In genomic region chr16:79062336-79062735, GRCh38 we compare ENCODE assay signal across 1 cellular context.
TF ChIP-seq lines count a peak whose summit lies in the region.

No MANE protein-coding gene starts in this region.

TF ChIP-seq in HEK293, 187 proteins besides CTCF, POLR2A, EP300 and RAD21 (continued from another document and continues in another):
- no peak for TF ChIP-seq ZNF76 (tag by site-specific recombination; IDR thresholded peaks at IDR 0.05; ENCODE audit: borderline replicate concordance, low read depth)
- TF ChIP-seq ZBTB20 (tag by site-specific recombination; IDR thresholded peaks at IDR 0.05) = no peak
- peak; percentile 73 for TF ChIP-seq ZIC2 (tag by site-specific recombination; IDR thresholded peaks at IDR 0.05)
- TF ChIP-seq ZNF777 (tag by site-specific recombination; IDR thresholded peaks at IDR 0.05; ENCODE audit: borderline replicate concordance) = no peak
- no peak for TF ChIP-seq ZNF112 (tag by site-specific recombination; IDR thresholded peaks at IDR 0.05)
- TF ChIP-seq ZNF221 (tag by site-specific recombination; IDR thresholded peaks at IDR 0.05; ENCODE audit: borderline replicate concordance) = no peak
- TF ChIP-seq SP3 (tag by site-specific recombination; IDR thresholded peaks at IDR 0.05) = no peak
- no peak for TF ChIP-seq ZNF280C (tag by site-specific recombination; IDR thresholded peaks at IDR 0.05)
- TF ChIP-seq ZBTB11 (tag by site-specific recombination; conservative IDR thresholded peaks at IDR 0.05; ENCODE audit: low read depth) = no peak
- no peak for TF ChIP-seq ZNF670 (tag by site-specific recombination; IDR thresholded peaks at IDR 0.05; ENCODE audit: low read depth)
- no peak for TF ChIP-seq ELK4 (IDR thresholded peaks at IDR 0.05; ENCODE audit: borderline replicate concordance, low read depth, low read length)
- 0 out of 2 replicates have a peak, but pooled peaks have one; percentile 63 for TF ChIP-seq ZNF580 (tag by site-specific recombination; IDR thresholded peaks at IDR 0.05)
- no peak for TF ChIP-seq MYNN (tag by site-specific recombination; IDR thresholded peaks at IDR 0.05; ENCODE audit: borderline replicate concordance)
- TF ChIP-seq ZNF518A (tag by site-specific recombination; conservative IDR thresholded peaks at IDR 0.05; ENCODE audit: low read depth) = no peak
- TF ChIP-seq ZSCAN4 (tag by site-specific recombination; IDR thresholded peaks at IDR 0.05) = no peak
- no peak for TF ChIP-seq SALL2 (tag by site-specific recombination; IDR thresholded peaks at IDR 0.05; ENCODE audit: borderline replicate concordance)
- TF ChIP-seq OVOL3 (tag by site-specific recombination; IDR thresholded peaks at IDR 0.05) = 0 out of 2 replicates have a peak, but pooled peaks have one; percentile 30
- no peak for TF ChIP-seq REST (tag by site-specific recombination; IDR thresholded peaks at IDR 0.05)
- TF ChIP-seq PRDM6 (tag by site-specific recombination; IDR thresholded peaks at IDR 0.05) = peak; percentile 94
- TF ChIP-seq ZNF433 (tag by site-specific recombination; IDR thresholded peaks at IDR 0.05; ENCODE audit: low read depth) = no peak
- TF ChIP-seq ZNF555 (tag by site-specific recombination; conservative IDR thresholded peaks at IDR 0.05) = no peak
- TF ChIP-seq PRDM2 (tag by site-specific recombination; IDR thresholded peaks at IDR 0.05; ENCODE audit: borderline replicate concordance) = no peak
- TF ChIP-seq HOXC10 (CRISPR knock-in tag; IDR thresholded peaks at IDR 0.05) = no peak
- no peak for TF ChIP-seq REPIN1 (tag by site-specific recombination; IDR thresholded peaks at IDR 0.05; ENCODE audit: low read depth)
- TF ChIP-seq ZNF830 (tag by site-specific recombination; IDR thresholded peaks at IDR 0.05; ENCODE audit: low read depth) = no peak
- TF ChIP-seq WT1 (tag by site-specific recombination; IDR thresholded peaks at IDR 0.05) = peak; percentile 46; the same call in 1 of the 2 replicates
- TF ChIP-seq BCL11A (tag by site-specific recombination; IDR thresholded peaks at IDR 0.05; ENCODE audit: low read depth) = no peak
